ENCODE assay signal across 8 cellular contexts in the genomic region with DNA sequence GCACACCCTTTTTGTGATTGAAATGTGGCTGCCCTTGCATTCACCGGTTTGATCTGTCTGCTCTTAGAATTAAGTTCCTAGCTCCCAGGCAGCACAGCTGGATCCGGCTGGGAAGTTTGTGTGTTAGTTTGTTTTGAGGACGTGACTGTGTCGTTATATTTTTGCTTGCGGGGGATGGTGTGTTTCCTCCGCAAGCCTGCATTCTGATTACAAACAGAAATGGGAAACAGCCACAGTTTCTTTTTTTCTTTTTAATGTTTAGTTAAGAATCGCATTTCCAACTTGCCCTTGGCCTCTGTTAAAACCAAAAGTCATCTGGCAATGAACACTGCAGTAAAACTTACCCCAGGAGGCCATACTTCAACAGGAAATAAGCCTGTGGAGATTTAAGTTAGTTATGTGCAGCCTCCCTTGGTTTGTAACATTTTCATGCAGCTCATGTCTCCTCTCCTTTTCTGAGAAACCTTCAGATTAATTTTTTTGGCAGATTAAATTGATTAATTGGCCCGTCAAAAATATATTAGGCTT. TPM values are rescaled to one million over a fixed set of nuclear protein-coding genes. Genes with fewer than 3 reads are reported as not detected.
DNase-seq lines count a peak whose midpoint lies in the region; ATAC-seq, FAIRE-seq and TF ChIP-seq lines count a peak whose summit lies in the region.

No MANE protein-coding gene starts in this region.

- peak overlapping the region; percentile 98 for H3K4me3 ChIP-seq in psoas muscle

- H3K9me3 Mint-ChIP-seq in activated CD8-positive, alpha-beta T cell treated with anti-CD3 and anti-CD28 coated beads for 36 hours = no peaks in the 10 kb centered on the region

- peaks cover 39% of the 10 kb centered on the region for H3K4me1 Mint-ChIP-seq in activated CD8-positive, alpha-beta T cell treated with anti-CD3 and anti-CD28 coated beads for 36 hours (ENCODE audit: low read depth)

- H3K9me3 ChIP-seq in psoas muscle = no peaks in the 10 kb centered on the region

- peak overlapping the region; percentile 91 for H3K27ac Mint-ChIP-seq in activated CD8-positive, alpha-beta T cell treated with anti-CD3 and anti-CD28 coated beads for 36 hours

- CTCF ChIA-PET in activated CD8-positive, alpha-beta T cell treated with anti-CD3 and anti-CD28 coated beads for 36 hours (lab: Charles Lee) = interaction anchor here (1.3 kb wide), 1 partner anchor 9 kb away, joined by 3 read pairs; no protein-coding TSS in a partner anchor

- H3K27me3 Mint-ChIP-seq in activated CD8-positive, alpha-beta T cell treated with anti-CD3 and anti-CD28 coated beads for 36 hours = no peaks in the 10 kb centered on the region

- POLR2A ChIA-PET in activated CD8-positive, alpha-beta T cell treated with anti-CD3 and anti-CD28 coated beads for 36 hours (lab: Charles Lee) = interaction anchor here (0.6 to 1.2 kb wide), 4 partner anchors 8 to 92 kb away, joined by 3 read pairs; no protein-coding TSS in a partner anchor

- no peaks in the 10 kb centered on the region for H3K36me3 ChIP-seq in psoas muscle (ENCODE audit: insufficient read depth in 1 of 2, low read depth in 1 of 2)

- peak overlapping the region; percentile 86 for H3K27ac ChIP-seq in psoas muscle

- peak; percentile 17 for DNase-seq in GM04504 (ENCODE audit: low read depth)
- DNase-seq in activated CD8-positive, alpha-beta T cell treated with anti-CD3 and anti-CD28 coated beads for 36 hours = no peak
- DNase-seq in left cardiac atrium = no peak
- no peak for DNase-seq in psoas muscle
- DNase-seq in H54 (ENCODE audit: insufficient read length, low spot score) = no peak
- DNase-seq in activated CD4-positive, alpha-beta T cell treated with anti-CD3 and anti-CD28 coated beads for 48 hours = no peak
- DNase-seq in NCI-H82 (lab: John Stamatoyannopoulos, UW) = no peak

- peaks cover 5% of the 10 kb centered on the region for H3K36me3 Mint-ChIP-seq in activated CD8-positive, alpha-beta T cell treated with anti-CD3 and anti-CD28 coated beads for 36 hours (ENCODE audit: low read depth)

- ATAC-seq in HG03354 (IDR thresholded peaks at IDR 0.05; ENCODE audit: poor library complexity, severe bottlenecking, unreplicated experiment) (peak; percentile 16), left cardiac atrium (peak; percentile 25 to 40), psoas muscle (peak in 2 of 4 donors; percentile 13 to 25)
- ATAC-seq in activated CD8-positive, alpha-beta T cell treated with anti-CD3 and anti-CD28 coated beads for 36 hours = no peak

- peak overlapping the region; percentile 94 for H3K4me3 Mint-ChIP-seq in activated CD8-positive, alpha-beta T cell treated with anti-CD3 and anti-CD28 coated beads for 36 hours

- WGBS in psoas muscle, 3 donors = 2 to 5% (median 2%) methylated on average over 8 of the region's 8 CpGs

- peaks cover 32% of the 10 kb centered on the region for H3K4me1 ChIP-seq in psoas muscle

- FAIRE-seq in H54 (lab: Jason Lieb, UNC) = no peak

- intact Hi-C loops in activated CD8-positive, alpha-beta T cell treated with anti-CD3 and anti-CD28 coated beads for 36 hours (cut with micrococcal nuclease) = loop anchor here (5.0 kb wide), 1 partner anchor 48 kb away; no protein-coding TSS in a partner anchor
- intact Hi-C loops in left cardiac atrium (cut with DNase I) (no loop called here), psoas muscle (cut with DNase I) (loop anchor here in 1 of 2 donors (10.0 kb wide), 1 partner anchor 54 kb away; no protein-coding TSS in a partner anchor)

- no peak for TF ChIP-seq POLR2A in H54 (IDR thresholded peaks at IDR 0.05; ENCODE audit: low read depth, low read length)

- H3K27me3 ChIP-seq in psoas muscle (ENCODE audit: insufficient read depth in 3 of 3, low read length in 2 of 3) = no peaks in the 10 kb centered on the region

- TF ChIP-seq CTCF in activated CD8-positive, alpha-beta T cell treated with anti-CD3 and anti-CD28 coated beads for 36 hours (IDR thresholded peaks at IDR 0.05) = no peak
- no peak for TF ChIP-seq CTCF in psoas muscle (IDR thresholded peaks at IDR 0.05)

RNA-seq across cellular contexts. Expression of a gene that starts 0.9 kb away (rescaled TPM):
- 10 to 100 TPM; 53.6 to 59.2 TPM for total RNA-seq in activated CD8-positive, alpha-beta T cell treated with anti-CD3 and anti-CD28 coated beads for 36 hours
- 10 to 100 TPM; 22.7 to 23.9 TPM for total RNA-seq in left cardiac atrium
- 10 to 100 TPM in 1 of 4 donors, 1 to 10 TPM in 3; 6.4 to 22.6 (median 7.9) TPM for total RNA-seq in psoas muscle
- polyA plus RNA-seq in psoas muscle = 10 to 100 TPM in 1 of 3 donors, 1 to 10 TPM in 2; 1.8 to 12.0 (median 4.1) TPM
